8 cellular contexts compared by ENCODE assay signal in the genomic region with DNA sequence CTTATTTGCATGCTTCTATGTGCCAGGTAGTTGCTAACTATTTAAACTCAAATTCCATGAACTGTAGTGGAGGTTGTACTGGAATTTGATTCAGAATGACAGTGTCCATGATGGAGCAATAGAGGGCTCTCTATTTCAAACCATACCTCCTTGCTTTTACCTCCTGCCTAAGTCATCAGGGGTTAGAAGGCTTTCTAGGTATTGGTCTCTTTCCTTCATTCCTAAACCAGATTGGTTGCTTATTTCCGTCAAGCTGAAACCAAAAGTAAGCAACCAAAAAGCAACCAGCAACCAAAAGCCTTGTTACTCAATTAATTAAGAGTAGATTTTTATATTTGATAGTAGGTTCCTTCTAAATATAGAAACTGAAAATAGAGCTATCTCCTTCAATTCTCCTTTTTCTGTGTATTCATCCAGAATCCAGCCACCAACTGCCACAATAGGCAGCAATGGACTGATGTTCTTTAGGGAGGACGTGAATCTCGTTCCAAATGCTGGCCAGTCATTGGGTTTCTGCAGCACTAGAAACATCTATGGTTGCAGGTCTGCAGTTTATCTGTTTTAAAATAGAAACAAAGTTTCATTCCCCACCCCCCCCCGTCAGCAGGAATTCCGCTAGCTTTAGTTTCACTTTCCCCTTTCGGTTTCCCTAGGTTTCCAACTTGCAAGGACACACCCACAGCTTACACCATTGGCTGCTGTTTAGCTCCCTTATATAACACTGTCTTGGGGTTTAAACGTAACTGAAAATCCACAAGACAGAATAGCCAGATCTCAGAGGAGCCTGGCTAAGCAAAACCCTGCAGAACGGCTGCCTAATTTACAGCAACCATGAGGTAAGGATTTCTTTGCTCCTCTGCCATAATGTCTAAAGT. TPM values are rescaled to one million over a fixed set of nuclear protein-coding genes. Genes with fewer than 3 reads are reported as not detected.
DNase-seq lines count a peak whose midpoint lies in the region; ATAC-seq and TF ChIP-seq lines count a peak whose summit lies in the region.

A gene with protein sequence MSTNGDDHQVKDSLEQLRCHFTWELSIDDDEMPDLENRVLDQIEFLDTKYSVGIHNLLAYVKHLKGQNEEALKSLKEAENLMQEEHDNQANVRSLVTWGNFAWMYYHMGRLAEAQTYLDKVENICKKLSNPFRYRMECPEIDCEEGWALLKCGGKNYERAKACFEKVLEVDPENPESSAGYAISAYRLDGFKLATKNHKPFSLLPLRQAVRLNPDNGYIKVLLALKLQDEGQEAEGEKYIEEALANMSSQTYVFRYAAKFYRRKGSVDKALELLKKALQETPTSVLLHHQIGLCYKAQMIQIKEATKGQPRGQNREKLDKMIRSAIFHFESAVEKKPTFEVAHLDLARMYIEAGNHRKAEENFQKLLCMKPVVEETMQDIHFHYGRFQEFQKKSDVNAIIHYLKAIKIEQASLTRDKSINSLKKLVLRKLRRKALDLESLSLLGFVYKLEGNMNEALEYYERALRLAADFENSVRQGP (plus strand): TSS at position 742 of the 875 bp plus-strand sequence. CDS start 90 bp downstream, at position 832.

- no peak for TF ChIP-seq CTCF in CD14-positive monocyte (IDR thresholded peaks at IDR 0.05)

- intact Hi-C loops in CD14-positive monocyte (cut with micrococcal nuclease), result no loop called here
- intact Hi-C loops in activated T-helper 2 cell treated with anti-CD3 and anti-CD28 coated beads, Interferon-gamma antibody, Interleukin-2, Interleukin-4, amounts not matched to agents 10 μg/mL and 5 μg/mL and 100 μg/mL, durations not matched to agents 14 hours and 24 hours and 36 hours (cut with micrococcal nuclease), result loop anchor here (1.0 to 5.0 kb wide), 2 partner anchors 60 to 90 kb away; a partner anchor contains a TSS

- POLR2A ChIA-PET in naive thymus-derived CD8-positive, alpha-beta T cell (lab: Charles Lee), result interaction anchor here (0.9 to 4.4 kb wide), 6 partner anchors 11 to 140 kb away, joined by 4 to 70 read pairs (median 8); a partner anchor contains a TSS

- peak within 1 kb of the TSS; percentile 76 to 90 for H3K4me3 Mint-ChIP-seq in CD14-positive monocyte
- peak within 1 kb of the TSS; percentile 80 for H3K4me3 Mint-ChIP-seq in activated T-helper 2 cell treated with anti-CD3 and anti-CD28 coated beads, Interferon-gamma antibody, Interleukin-2, Interleukin-4, amounts not matched to agents 10 μg/mL and 5 μg/mL and 100 μg/mL, durations not matched to agents 14 hours and 24 hours and 36 hours (ENCODE audit: low read depth)
- H3K4me3 Mint-ChIP-seq in naive thymus-derived CD8-positive, alpha-beta T cell, result peak within 1 kb of the TSS; percentile 86 to 95 (median 88)

- WGBS in urinary bladder, result 4% methylated on average over 8 of the region's 8 CpGs

- H3K27ac Mint-ChIP-seq in CD14-positive monocyte, result peak within 1 kb of the TSS; percentile 61 to 92 (median 87)
- H3K27ac Mint-ChIP-seq in activated T-helper 2 cell treated with anti-CD3 and anti-CD28 coated beads, Interferon-gamma antibody, Interleukin-2, Interleukin-4, amounts not matched to agents 10 μg/mL and 5 μg/mL and 100 μg/mL, durations not matched to agents 14 hours and 24 hours and 36 hours, result peak within 1 kb of the TSS; percentile 3
- H3K27ac Mint-ChIP-seq in naive thymus-derived CD8-positive, alpha-beta T cell, result peak within 1 kb of the TSS; percentile 87 to 99 (median 91)

- ATAC-seq in GM18520 (IDR thresholded peaks at IDR 0.05; ENCODE audit: unreplicated experiment) (peak; percentile 73), HG03025 (IDR thresholded peaks at IDR 0.05; ENCODE audit: low FRiP score, unreplicated experiment) (peak; percentile 88)
- ATAC-seq in naive thymus-derived CD8-positive, alpha-beta T cell, result peak; percentile 95

- peak within 1 kb of the TSS; percentile 55 for H3K4me3 ChIP-seq in urinary bladder (ENCODE audit: low read depth, low read length)

- no peaks in the 10 kb centered on the region for H3K36me3 Mint-ChIP-seq in CD14-positive monocyte
- H3K36me3 Mint-ChIP-seq in activated T-helper 2 cell treated with anti-CD3 and anti-CD28 coated beads, Interferon-gamma antibody, Interleukin-2, Interleukin-4, amounts not matched to agents 10 μg/mL and 5 μg/mL and 100 μg/mL, durations not matched to agents 14 hours and 24 hours and 36 hours (ENCODE audit: low read depth), result no peaks in the 10 kb centered on the region
- H3K36me3 Mint-ChIP-seq in naive thymus-derived CD8-positive, alpha-beta T cell, result peaks cover 0 to 20% (median 0%) of the 10 kb centered on the region in 3 donors

- peak within 1 kb of the TSS; percentile 23 for H3K27ac ChIP-seq in urinary bladder (ENCODE audit: low read depth)

- H3K27me3 Mint-ChIP-seq in CD14-positive monocyte (ENCODE audit: low read depth in 3 of 3), result no peaks in the 10 kb centered on the region
- peaks cover 5% of the 10 kb centered on the region for H3K27me3 Mint-ChIP-seq in activated T-helper 2 cell treated with anti-CD3 and anti-CD28 coated beads, Interferon-gamma antibody, Interleukin-2, Interleukin-4, amounts not matched to agents 10 μg/mL and 5 μg/mL and 100 μg/mL, durations not matched to agents 14 hours and 24 hours and 36 hours (ENCODE audit: low read depth)
- H3K27me3 Mint-ChIP-seq in naive thymus-derived CD8-positive, alpha-beta T cell, result no peaks in the 10 kb centered on the region

- H3K4me1 ChIP-seq in urinary bladder (ENCODE audit: insufficient read depth), result no peaks in the 10 kb centered on the region

- peaks cover 19% of the 10 kb centered on the region for H3K4me1 Mint-ChIP-seq in CD14-positive monocyte
- peaks cover 16% of the 10 kb centered on the region for H3K4me1 Mint-ChIP-seq in activated T-helper 2 cell treated with anti-CD3 and anti-CD28 coated beads, Interferon-gamma antibody, Interleukin-2, Interleukin-4, amounts not matched to agents 10 μg/mL and 5 μg/mL and 100 μg/mL, durations not matched to agents 14 hours and 24 hours and 36 hours (ENCODE audit: low read depth)
- H3K4me1 Mint-ChIP-seq in naive thymus-derived CD8-positive, alpha-beta T cell, result peaks cover 12 to 50% (median 30%) of the 10 kb centered on the region in 4 donors

- H3K9me3 Mint-ChIP-seq in CD14-positive monocyte, result no peaks in the 10 kb centered on the region
- no peaks in the 10 kb centered on the region for H3K9me3 Mint-ChIP-seq in activated T-helper 2 cell treated with anti-CD3 and anti-CD28 coated beads, Interferon-gamma antibody, Interleukin-2, Interleukin-4, amounts not matched to agents 10 μg/mL and 5 μg/mL and 100 μg/mL, durations not matched to agents 14 hours and 24 hours and 36 hours
- H3K9me3 Mint-ChIP-seq in naive thymus-derived CD8-positive, alpha-beta T cell, result peaks cover 0 to 1% (median 0%) of the 10 kb centered on the region in 9 donors

- DNase-seq in CD14-positive monocyte (ENCODE audit: low spot score) (no peak), NCI-H748 treated with DMSO at 0.1 percent for 48 hours (lab: John Stamatoyannopoulos, UW) (peak; percentile 39), fibroblast of the conjunctiva (ENCODE audit: low read depth) (peak; percentile 95)
- DNase-seq in activated T-helper 2 cell treated with anti-CD3 and anti-CD28 coated beads, Interferon-gamma antibody, Interleukin-2, Interleukin-4, amounts not matched to agents 10 μg/mL and 5 μg/mL and 100 μg/mL, durations not matched to agents 14 hours and 24 hours and 36 hours (ENCODE audit: low spot score), result peak; percentile 44
- DNase-seq in naive thymus-derived CD8-positive, alpha-beta T cell, result peak; percentile 12 to 81 (median 46)

- H3K36me3 ChIP-seq in urinary bladder (ENCODE audit: insufficient read depth), result no peaks in the 10 kb centered on the region

RNA-seq across cellular contexts. Expression of the gene that starts here (rescaled TPM):
- polyA plus RNA-seq in CD14-positive monocyte (10 to 100 TPM; 12.1 to 17.1 TPM), urinary bladder (14.1 TPM)
- 0.09 and 0.32 TPM in 2 replicates for total RNA-seq in activated T-helper 2 cell treated with anti-CD3 and anti-CD28 coated beads, Interferon-gamma antibody, Interleukin-2, Interleukin-4, amounts not matched to agents 10 μg/mL and 5 μg/mL and 100 μg/mL, durations not matched to agents 14 hours and 24 hours and 36 hours
- 1 to 10 TPM; 2.9 to 3.7 TPM for total RNA-seq in naive thymus-derived CD8-positive, alpha-beta T cell
- polyA plus RNA-seq in naive thymus-derived CD8-positive, alpha-beta T cell, result 1 to 10 TPM; 1.0 to 6.9 (median 2.9) TPM
- 40.8 TPM for total RNA-seq in urinary bladder

Comparison
In these comparisons a context has a peak if more than half of its experiments do, and no peak if none do; other contexts are left out.
1. Peak in DNase-seq in activated T-helper 2 cell treated with anti-CD3 and anti-CD28 coated beads, Interferon-gamma antibody, Interleukin-2, Interleukin-4, amounts not matched to agents 10 μg/mL and 5 μg/mL and 100 μg/mL, durations not matched to agents 14 hours and 24 hours and 36 hours; RNA of the gene not detected or under 1 TPM.
2. H3K27ac Mint-ChIP-seq: peak in every context shown above with its lines; median percentile 91 in naive thymus-derived CD8-positive, alpha-beta T cell; 87 in CD14-positive monocyte; 3 in activated T-helper 2 cell treated with anti-CD3 and anti-CD28 coated beads, Interferon-gamma antibody, Interleukin-2, Interleukin-4, amounts not matched to agents 10 μg/mL and 5 μg/mL and 100 μg/mL, durations not matched to agents 14 hours and 24 hours and 36 hours.